ENCODE assay signal across 36 cellular contexts in the genomic region with DNA sequence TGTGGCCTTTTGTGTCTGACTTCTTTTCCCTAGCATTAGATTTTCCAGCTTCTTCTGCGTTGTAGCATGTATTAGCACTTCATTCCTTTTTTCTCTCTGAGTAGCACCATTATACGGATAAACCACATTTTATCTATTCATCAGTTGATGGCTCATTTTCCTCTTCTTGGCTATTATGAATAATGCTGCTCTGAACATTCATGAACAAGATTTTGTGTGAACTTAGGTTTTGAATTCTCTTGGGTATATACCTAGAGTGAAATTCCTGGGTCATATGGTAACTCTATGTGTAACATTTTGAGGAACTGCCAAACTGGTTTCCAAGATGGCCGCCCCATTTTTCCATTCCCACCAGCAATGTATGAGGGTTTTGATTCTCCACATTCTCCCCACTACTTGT. TPM values are rescaled to one million over a fixed set of nuclear protein-coding genes. Genes with fewer than 3 reads are reported as not detected.
"Had no signal": no experiment of that assay in that cellular context is flagged by ENCODE, and none has a peak within 500 bp of the region (broad histone marks: within the 10 kb centered on the region; RNA-seq: fewer than 3 reads in every experiment).

No MANE protein-coding gene starts in this region.

- DNase-seq: activated CD4-positive, alpha-beta memory T cell treated with anti-CD3 and anti-CD28 coated beads for 36 hours; activated CD4-positive, alpha-beta T cell treated with anti-CD3 and anti-CD28 coated beads for 36 hours; activated CD4-positive, alpha-beta T cell treated with anti-CD3 and anti-CD28 coated beads, Interleukin-2, amount 10 ng/mL, durations not matched to agents 24 days and 14 days; activated CD4-positive, CD25-positive, alpha-beta regulatory T cell; activated CD4-positive, CD25-positive, alpha-beta regulatory T cell treated with anti-CD3 and anti-CD28 coated beads, Interleukin-2, amount 50 U/mL, for 72 hours; activated CD8-positive, alpha-beta memory T cell treated with anti-CD3 and anti-CD28 coated beads, Interleukin-2, amount 10 ng/mL, durations not matched to agents 7 days and 5 days; activated CD8-positive, alpha-beta memory T cell treated with anti-CD3 and anti-CD28 coated beads, Interleukin-2, amount 50 U/mL, for 4 hours; activated CD8-positive, alpha-beta T cell treated with anti-CD3 and anti-CD28 coated beads, Interleukin-2, amount 10 ng/mL, durations not matched to agents 7 days and 5 days; activated effector memory CD4-positive, alpha-beta T cell treated with anti-CD3 and anti-CD28 coated beads, Interleukin-2, amount 50 U/mL, for 16 hours; activated naive CD4-positive, alpha-beta T cell treated with anti-CD3 and anti-CD28 coated beads for 36 hours; activated naive CD8-positive, alpha-beta T cell treated with anti-CD3 and anti-CD28 coated beads for 36 hours; activated naive CD8-positive, alpha-beta T cell treated with anti-CD3 and anti-CD28 coated beads, Interleukin-2, amount 50 U/mL, for 24 hours; activated T-cell treated with anti-CD3 and anti-CD28 coated beads, Interleukin-2, amount 50 U/mL, for 1 hour; activated T-cell treated with anti-CD3 and anti-CD28 coated beads, Interleukin-2, amount 50 U/mL, for 48 hours; adrenal gland; amygdala; aorta; body of pancreas; caudate nucleus; cortex of kidney; dermis blood vessel endothelial cell; effector CD4-positive, alpha-beta T cell; effector memory CD8-positive, alpha-beta T cell; esophagus squamous epithelium; gastrocnemius medialis; glutamatergic neuron; heart left ventricle; T-helper 2 cell had no signal

- H3K27me3 ChIP-seq: adrenal gland, body of pancreas, gastrocnemius medialis, heart left ventricle had no signal

- H3K36me3 ChIP-seq: adrenal gland, esophagus squamous epithelium, gastrocnemius medialis, heart left ventricle had no signal

- H3K9me3 ChIP-seq: adrenal gland, body of pancreas, esophagus squamous epithelium, gastrocnemius medialis, heart left ventricle had no signal

- H3K4me3 ChIP-seq: adrenal gland, body of pancreas, esophagus squamous epithelium, gastrocnemius medialis, heart left ventricle had no signal

- H3K4me1 ChIP-seq: adrenal gland, body of pancreas, esophagus squamous epithelium, gastrocnemius medialis had no signal

- H3K27ac ChIP-seq: adrenal gland, body of pancreas, esophagus squamous epithelium, gastrocnemius medialis, heart left ventricle had no signal

RNA-seq across cellular contexts. Expression of gene SLC22A16, which starts 28.7 kb away (rescaled TPM):
- total RNA-seq: activated CD4-positive, alpha-beta memory T cell treated with anti-CD3 and anti-CD28 coated beads for 36 hours; activated CD4-positive, alpha-beta T cell treated with anti-CD3 and anti-CD28 coated beads for 36 hours; activated CD4-positive, alpha-beta T cell treated with anti-CD3 and anti-CD28 coated beads, Interleukin-2, amount 10 ng/mL, durations not matched to agents 24 days and 14 days; activated CD8-positive, alpha-beta memory T cell treated with anti-CD3 and anti-CD28 coated beads for 36 hours; activated CD8-positive, alpha-beta memory T cell treated with anti-CD3 and anti-CD28 coated beads, Interleukin-2, amount 10 ng/mL, durations not matched to agents 7 days and 5 days; activated CD8-positive, alpha-beta T cell treated with anti-CD3 and anti-CD28 coated beads, Interleukin-2, amount 10 ng/mL, durations not matched to agents 7 days and 5 days; activated naive CD4-positive, alpha-beta T cell treated with anti-CD3 and anti-CD28 coated beads for 36 hours; activated naive CD8-positive, alpha-beta T cell treated with anti-CD3 and anti-CD28 coated beads for 36 hours; activated T-helper 1 cell treated with anti-CD3 and anti-CD28 coated beads, Interleukin-12 subunit alpha, Interleukin-12 subunit beta, Interleukin-2, Interleukin-4 antibody, amounts not matched to agents 30 ng/mL and 10 ng/mL and 1 ng/mL, durations not matched to agents 14 hours and 24 hours and 36 hours; activated T-helper 2 cell treated with anti-CD3 and anti-CD28 coated beads, Interferon-gamma antibody, Interleukin-2, Interleukin-4, amounts not matched to agents 10 μg/mL and 5 μg/mL and 100 μg/mL, durations not matched to agents 14 hours and 24 hours and 36 hours; body of pancreas; chondrocyte; dermis blood vessel endothelial cell; fibroblast of lung; fibroblast of villous mesenchyme; gastrocnemius medialis; T-helper 1 cell treated with Interleukin-12 subunit alpha and Interleukin-12 subunit beta and Interleukin-4 antibody, amounts not matched to agents 30 ng/mL and 1 ng/mL, for 36 hours had no signal
- polyA plus RNA-seq: adrenal gland, esophagus, fibroblast of lung had no signal

RNA-seq across cellular contexts. Expression of gene DDO, which starts 32.4 kb away (rescaled TPM):
- total RNA-seq: activated CD4-positive, alpha-beta memory T cell treated with anti-CD3 and anti-CD28 coated beads for 36 hours; activated CD4-positive, alpha-beta T cell treated with anti-CD3 and anti-CD28 coated beads for 36 hours; activated CD4-positive, alpha-beta T cell treated with anti-CD3 and anti-CD28 coated beads, Interleukin-2, amount 10 ng/mL, durations not matched to agents 24 days and 14 days; activated CD8-positive, alpha-beta memory T cell treated with anti-CD3 and anti-CD28 coated beads for 36 hours; activated CD8-positive, alpha-beta memory T cell treated with anti-CD3 and anti-CD28 coated beads, Interleukin-2, amount 10 ng/mL, durations not matched to agents 7 days and 5 days; activated CD8-positive, alpha-beta T cell treated with anti-CD3 and anti-CD28 coated beads, Interleukin-2, amount 10 ng/mL, durations not matched to agents 7 days and 5 days; activated naive CD4-positive, alpha-beta T cell treated with anti-CD3 and anti-CD28 coated beads for 36 hours; activated naive CD8-positive, alpha-beta T cell treated with anti-CD3 and anti-CD28 coated beads for 36 hours; activated T-helper 1 cell treated with anti-CD3 and anti-CD28 coated beads, Interleukin-12 subunit alpha, Interleukin-12 subunit beta, Interleukin-2, Interleukin-4 antibody, amounts not matched to agents 30 ng/mL and 10 ng/mL and 1 ng/mL, durations not matched to agents 14 hours and 24 hours and 36 hours; activated T-helper 2 cell treated with anti-CD3 and anti-CD28 coated beads, Interferon-gamma antibody, Interleukin-2, Interleukin-4, amounts not matched to agents 10 μg/mL and 5 μg/mL and 100 μg/mL, durations not matched to agents 14 hours and 24 hours and 36 hours; chondrocyte; T-helper 1 cell treated with Interleukin-12 subunit alpha and Interleukin-12 subunit beta and Interleukin-4 antibody, amounts not matched to agents 30 ng/mL and 1 ng/mL, for 36 hours had no signal
